In the genomic region with DNA sequence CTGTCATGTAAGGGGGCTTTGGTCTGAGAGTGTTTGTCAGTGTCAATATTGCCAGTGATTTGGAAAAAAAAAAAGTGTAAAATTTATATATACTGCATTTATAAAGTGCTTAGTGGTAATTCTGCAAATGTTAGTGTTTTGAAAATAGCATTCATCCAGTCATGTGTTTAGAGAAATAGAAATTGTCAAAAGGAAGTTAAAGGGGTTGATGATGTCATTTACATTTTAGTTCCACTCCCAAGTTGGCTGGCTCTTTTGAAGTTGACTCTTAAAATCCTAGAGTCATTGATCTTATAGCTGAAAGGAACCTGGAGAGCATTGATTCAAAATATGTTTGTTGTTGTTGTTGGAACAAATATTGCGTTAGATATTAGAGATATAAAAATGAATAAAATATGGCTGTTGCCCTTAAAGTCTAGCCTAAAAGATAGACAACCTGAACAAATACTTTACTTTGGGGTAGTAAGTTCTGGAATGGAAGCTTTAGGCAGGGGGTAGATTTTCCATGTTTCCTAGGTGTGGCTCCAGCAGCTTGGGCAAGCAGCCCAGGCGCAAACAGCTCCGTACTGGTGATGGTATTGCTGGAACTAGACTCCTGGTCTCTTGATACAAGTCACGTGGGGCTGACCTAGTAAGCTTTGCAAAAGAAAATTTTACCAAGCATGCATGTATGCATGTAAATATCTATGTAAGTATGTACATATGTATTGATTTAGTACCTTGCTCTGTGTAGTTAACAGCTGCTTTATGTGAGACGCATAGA, we compare ENCODE assay signal across 13 cellular contexts. TPM values are rescaled to one million over a fixed set of nuclear protein-coding genes. Genes with fewer than 3 reads are reported as not detected.
DNase-seq lines count a peak whose midpoint lies in the region; ATAC-seq and TF ChIP-seq lines count a peak whose summit lies in the region.
"Had no signal": no experiment of that assay in that cellular context is flagged by ENCODE, and none has a peak within 500 bp of the region (broad histone marks: within the 10 kb centered on the region; RNA-seq: fewer than 3 reads in every experiment).

No MANE protein-coding gene starts in this region.

- peaks cover 28% of the 10 kb centered on the region for H3K36me3 Mint-ChIP-seq in activated naive CD8-positive, alpha-beta T cell treated with anti-CD3 and anti-CD28 coated beads for 36 hours
- peaks cover 14% of the 10 kb centered on the region for H3K36me3 Mint-ChIP-seq in activated naive CD8-positive, alpha-beta T cell treated with anti-CD3 and anti-CD28 coated beads, Interleukin-2, amount 50 U/mL, for 24 hours (ENCODE audit: low read depth)
- H3K36me3 Mint-ChIP-seq in immature natural killer cell = no peaks in the 10 kb centered on the region

- H3K9me3 Mint-ChIP-seq in activated naive CD8-positive, alpha-beta T cell treated with anti-CD3 and anti-CD28 coated beads for 36 hours = no peaks in the 10 kb centered on the region
- H3K9me3 Mint-ChIP-seq in activated naive CD8-positive, alpha-beta T cell treated with anti-CD3 and anti-CD28 coated beads, Interleukin-2, amount 50 U/mL, for 24 hours = no peaks in the 10 kb centered on the region
- no peaks in the 10 kb centered on the region for H3K9me3 Mint-ChIP-seq in stimulated activated naive CD8-positive, alpha-beta T cell treated with anti-CD3 and anti-CD28 coated beads, Interleukin-15, amount 100 ng/mL, for 72 hours
- no peaks in the 10 kb centered on the region for H3K9me3 Mint-ChIP-seq in immature natural killer cell

- H3K27me3 Mint-ChIP-seq in activated naive CD8-positive, alpha-beta T cell treated with anti-CD3 and anti-CD28 coated beads for 36 hours = no peaks in the 10 kb centered on the region
- no peaks in the 10 kb centered on the region for H3K27me3 Mint-ChIP-seq in activated naive CD8-positive, alpha-beta T cell treated with anti-CD3 and anti-CD28 coated beads, Interleukin-2, amount 50 U/mL, for 24 hours
- H3K27me3 Mint-ChIP-seq in stimulated activated naive CD8-positive, alpha-beta T cell treated with anti-CD3 and anti-CD28 coated beads, Interleukin-15, amount 100 ng/mL, for 72 hours = no peaks in the 10 kb centered on the region
- H3K27me3 Mint-ChIP-seq in immature natural killer cell (ENCODE audit: low read depth in 3 of 3) = no peaks in the 10 kb centered on the region

- peaks cover 92% of the 10 kb centered on the region for H3K4me1 ChIP-seq in OCI-LY1 (ENCODE audit: insufficient read depth, low read length, severe bottlenecking)
- H3K4me1 ChIP-seq: Caco-2 had no signal

- no peak overlapping the region for H3K4me3 ChIP-seq in OCI-LY1 (ENCODE audit: low read depth, low read length, poor library complexity, severe bottlenecking)

- H3K4me2 ChIP-seq in OCI-LY1 (ENCODE audit: low read length) = no peak overlapping the region; the same call in 1 of the 2 replicates

- no peak overlapping the region for H2AFZ ChIP-seq in OCI-LY1 (ENCODE audit: low read length)

- peaks cover 49% of the 10 kb centered on the region for H3K4me1 Mint-ChIP-seq in activated naive CD8-positive, alpha-beta T cell treated with anti-CD3 and anti-CD28 coated beads for 36 hours
- H3K4me1 Mint-ChIP-seq in activated naive CD8-positive, alpha-beta T cell treated with anti-CD3 and anti-CD28 coated beads, Interleukin-2, amount 50 U/mL, for 24 hours = peaks cover 67% of the 10 kb centered on the region
- peaks cover 69% of the 10 kb centered on the region for H3K4me1 Mint-ChIP-seq in stimulated activated naive CD8-positive, alpha-beta T cell treated with anti-CD3 and anti-CD28 coated beads, Interleukin-15, amount 100 ng/mL, for 72 hours
- H3K4me1 Mint-ChIP-seq in immature natural killer cell = peaks cover 15 to 34% of the 10 kb centered on the region in 2 donors

- no peak for ATAC-seq in activated naive CD8-positive, alpha-beta T cell treated with anti-CD3 and anti-CD28 coated beads, Interleukin-2, amount 50 U/mL, for 24 hours
- ATAC-seq in left colon (peak; percentile 77), GM21576 (IDR thresholded peaks at IDR 0.05; ENCODE audit: unreplicated experiment) (no peak)
- no peak for ATAC-seq in stimulated activated naive CD8-positive, alpha-beta T cell treated with anti-CD3 and anti-CD28 coated beads, Interleukin-15, amount 100 ng/mL, for 72 hours
- ATAC-seq: foreskin keratinocyte had no signal

- H3K36me3 ChIP-seq in OCI-LY1 (ENCODE audit: insufficient read depth, low read length) = peaks cover 27% of the 10 kb centered on the region

- no peaks in the 10 kb centered on the region for H3K27me3 ChIP-seq in OCI-LY1 (ENCODE audit: insufficient read depth, low read length)
- H3K27me3 ChIP-seq: foreskin keratinocyte had no signal

- H3K9ac ChIP-seq in OCI-LY1 (ENCODE audit: low read length) = no peak overlapping the region

- intact Hi-C loops in left colon (cut with DNase I, micrococcal nuclease) = no loop called here

- H3K9me2 ChIP-seq in OCI-LY1 (ENCODE audit: low read depth, low read length) = no peaks in the 10 kb centered on the region

- TF ChIP-seq CTCF in OCI-LY1 (IDR thresholded peaks at IDR 0.05; ENCODE audit: low read length) = no peak

- no peaks in the 10 kb centered on the region for H3F3A ChIP-seq in OCI-LY1 (ENCODE audit: insufficient read depth, low read length)

- H3K4me3 Mint-ChIP-seq in activated naive CD8-positive, alpha-beta T cell treated with anti-CD3 and anti-CD28 coated beads for 36 hours = peak overlapping the region; percentile 22
- H3K4me3 Mint-ChIP-seq in activated naive CD8-positive, alpha-beta T cell treated with anti-CD3 and anti-CD28 coated beads, Interleukin-2, amount 50 U/mL, for 24 hours = no peak overlapping the region
- H3K4me3 Mint-ChIP-seq in stimulated activated naive CD8-positive, alpha-beta T cell treated with anti-CD3 and anti-CD28 coated beads, Interleukin-15, amount 100 ng/mL, for 72 hours = peak overlapping the region; percentile 53 to 70
- H3K4me3 Mint-ChIP-seq in immature natural killer cell = no peak overlapping the region

- H3K27ac ChIP-seq in OCI-LY1 (ENCODE audit: low read depth, low read length, poor library complexity, severe bottlenecking) = peak overlapping the region; percentile 90
- H3K27ac ChIP-seq: foreskin keratinocyte had no signal

- H3K27ac Mint-ChIP-seq in activated naive CD8-positive, alpha-beta T cell treated with anti-CD3 and anti-CD28 coated beads for 36 hours = no peak overlapping the region
- no peak overlapping the region for H3K27ac Mint-ChIP-seq in activated naive CD8-positive, alpha-beta T cell treated with anti-CD3 and anti-CD28 coated beads, Interleukin-2, amount 50 U/mL, for 24 hours
- peak overlapping the region; percentile 13 to 64 for H3K27ac Mint-ChIP-seq in stimulated activated naive CD8-positive, alpha-beta T cell treated with anti-CD3 and anti-CD28 coated beads, Interleukin-15, amount 100 ng/mL, for 72 hours
- H3K27ac Mint-ChIP-seq in immature natural killer cell = peak overlapping the region in 2 of 6 donors; percentile 4 to 17

- peaks cover 95% of the 10 kb centered on the region for H3K79me2 ChIP-seq in OCI-LY1 (ENCODE audit: insufficient read depth, low read length)

- no peak for DNase-seq in activated naive CD8-positive, alpha-beta T cell treated with anti-CD3 and anti-CD28 coated beads for 36 hours
- DNase-seq in activated naive CD8-positive, alpha-beta T cell treated with anti-CD3 and anti-CD28 coated beads, Interleukin-2, amount 50 U/mL, for 24 hours = no peak
- peak in 1 of 2 donors; percentile 29 for DNase-seq in left colon
- DNase-seq in stimulated activated naive CD8-positive, alpha-beta T cell treated with anti-CD3 and anti-CD28 coated beads, Interleukin-15, amount 100 ng/mL, for 72 hours = no peak
- DNase-seq in immature natural killer cell = no peak
- no peak for DNase-seq in NCI-H510A (lab: John Stamatoyannopoulos, UW)
- DNase-seq: activated CD4-positive, alpha-beta T cell treated with anti-CD3 and anti-CD28 coated beads for 48 hours; Caco-2; foreskin keratinocyte; NCI-H146; NCI-H446 had no signal

- no peaks in the 10 kb centered on the region for H4K20me1 ChIP-seq in OCI-LY1 (ENCODE audit: insufficient read depth, low read length)

- H3K9me3 ChIP-seq in OCI-LY1 (ENCODE audit: low read length) = no peaks in the 10 kb centered on the region
- H3K9me3 ChIP-seq: Caco-2 had no signal

RNA-seq across cellular contexts. Expression of a gene that starts 46.2 kb away (rescaled TPM):
- total RNA-seq in activated naive CD8-positive, alpha-beta T cell treated with anti-CD3 and anti-CD28 coated beads for 36 hours = 10 to 100 TPM; 33.9 to 41.9 TPM
- total RNA-seq in left colon = 10 to 100 TPM; 27.2 to 33.3 TPM
- polyA plus RNA-seq in immature natural killer cell = 1 to 10 TPM in 2 of 3 donors, not detected in 1; 1.9 to 5.5 TPM

Comparison
In these comparisons a context has a peak if more than half of its experiments do, and no peak if none do; other contexts are left out.
1. H3K4me3 Mint-ChIP-seq: peak in activated naive CD8-positive, alpha-beta T cell treated with anti-CD3 and anti-CD28 coated beads for 36 hours (single experiment) and stimulated activated naive CD8-positive, alpha-beta T cell treated with anti-CD3 and anti-CD28 coated beads, Interleukin-15, amount 100 ng/mL, for 72 hours (2 of 2); none in activated naive CD8-positive, alpha-beta T cell treated with anti-CD3 and anti-CD28 coated beads, Interleukin-2, amount 50 U/mL, for 24 hours (single experiment) and immature natural killer cell (0 of 5).
2. H3K27ac Mint-ChIP-seq: peak in stimulated activated naive CD8-positive, alpha-beta T cell treated with anti-CD3 and anti-CD28 coated beads, Interleukin-15, amount 100 ng/mL, for 72 hours (2 of 2); none in activated naive CD8-positive, alpha-beta T cell treated with anti-CD3 and anti-CD28 coated beads for 36 hours (single experiment) and activated naive CD8-positive, alpha-beta T cell treated with anti-CD3 and anti-CD28 coated beads, Interleukin-2, amount 50 U/mL, for 24 hours (single experiment).